17 cellular contexts compared by ENCODE assay signal in the genomic region with DNA sequence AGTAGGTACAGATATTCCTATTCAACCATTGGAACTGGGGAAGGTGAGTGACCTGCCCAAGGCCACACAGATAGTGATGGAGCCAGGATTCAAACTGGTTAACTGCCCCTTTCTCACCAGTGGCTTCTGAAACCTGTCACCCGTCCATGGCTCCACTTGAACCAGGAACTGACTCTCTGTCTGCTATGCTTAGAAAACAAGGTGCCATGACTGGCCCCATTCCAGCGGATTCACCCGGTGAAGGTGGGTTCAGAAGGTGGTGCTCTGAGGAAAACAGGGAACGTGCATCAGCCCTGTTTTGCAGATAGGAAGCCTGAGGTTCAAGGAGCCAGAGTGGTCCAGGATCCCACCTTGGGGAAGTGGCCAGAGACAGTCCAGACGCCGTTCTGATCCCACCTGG. TPM values are rescaled to one million over a fixed set of nuclear protein-coding genes. Genes with fewer than 3 reads are reported as not detected.
DNase-seq lines count a peak whose midpoint lies in the region; ATAC-seq, FAIRE-seq and TF ChIP-seq lines count a peak whose summit lies in the region.
"Had no signal": no experiment of that assay in that cellular context is flagged by ENCODE, and none has a peak within 500 bp of the region (broad histone marks: within the 10 kb centered on the region; RNA-seq: fewer than 3 reads in every experiment).

No MANE protein-coding gene starts in this region.

- H3K36me3 Mint-ChIP-seq in MCF 10A (ENCODE audit: insufficient read depth, unreplicated experiment): no peaks in the 10 kb centered on the region
- H3K36me3 Mint-ChIP-seq in type B pancreatic cell: peaks cover 2% of the 10 kb centered on the region

- H3K79me2 ChIP-seq in H1 (ENCODE audit: control insufficient read depth in 1 of 2, insufficient read depth in 2 of 2, low read length in 2 of 2): peaks cover 0 to 16% of the 10 kb centered on the region in 2 experiments; a peak in 2 of 4 replicates

- H3K14ac ChIP-seq in H1 (ENCODE audit: insufficient read length): no peak overlapping the region

- H3K27ac Mint-ChIP-seq in MCF 10A (ENCODE audit: low read depth, unreplicated experiment) (no peak overlapping the region), type B pancreatic cell (no peak overlapping the region)
- H3K27ac Mint-ChIP-seq: CD8-positive, alpha-beta T cell had no signal

- H3K4me3 Mint-ChIP-seq in MCF 10A (ENCODE audit: unreplicated experiment): no peak overlapping the region
- H3K4me3 Mint-ChIP-seq in type B pancreatic cell: peak overlapping the region; percentile 4

- H3K27me3 Mint-ChIP-seq in MCF 10A (ENCODE audit: insufficient read depth, unreplicated experiment) (no peaks in the 10 kb centered on the region), type B pancreatic cell (no peaks in the 10 kb centered on the region)

- H3K4me3 ChIP-seq in breast epithelium (no peak overlapping the region), NT2/D1 (ENCODE audit: insufficient read length, low read depth) (no peak overlapping the region), H1 (ENCODE audit: extremely low read depth in 1 of 4, insufficient read depth in 2 of 4, low read depth in 3 of 4, low read length in 4 of 4) (no peak overlapping the region)
- H3K4me3 ChIP-seq: SJSA1 had no signal

- peak overlapping the region; percentile 33; the same call in 1 of the 2 replicates for H2AK5ac ChIP-seq in H1 (ENCODE audit: low read depth, low read length)

- ATAC-seq in HG03565 (IDR thresholded peaks at IDR 0.05; ENCODE audit: unreplicated experiment): no peak
- ATAC-seq: CD8-positive, alpha-beta T cell had no signal

- intact Hi-C loops in MCF 10A (cut with micrococcal nuclease): loop anchor here (10.0 kb wide), 1 partner anchor 286 kb away; no protein-coding TSS in a partner anchor
- intact Hi-C loops in breast epithelium (cut with DNase I; ENCODE audit: low total_unique reads): no loop called here

- H3K4ac ChIP-seq in H1 (replicated peaks; ENCODE audit: insufficient read length, low read depth, low read length): no peak overlapping the region

- no peak overlapping the region for H3K23ac ChIP-seq in H1 (ENCODE audit: insufficient read length)

- H2BK15ac ChIP-seq in H1 (ENCODE audit: low read length): no peak overlapping the region

- peaks cover 5% of the 10 kb centered on the region for H3K79me1 ChIP-seq in H1 (ENCODE audit: low read depth, low read length)

- H2BK120ac ChIP-seq in H1 (replicated peaks; ENCODE audit: low read depth, low read length): peak overlapping the region; percentile 47

- no peaks in the 10 kb centered on the region for H3K9me3 ChIP-seq in breast epithelium
- H3K9me3 ChIP-seq in NT2/D1 (ENCODE audit: insufficient read depth, low read length): no peaks in the 10 kb centered on the region
- H3K9me3 ChIP-seq in H1 (ENCODE audit: insufficient read depth in 2 of 2, low read depth in 1 of 2, low read length in 1 of 2): no peaks in the 10 kb centered on the region
- H3K9me3 ChIP-seq: SJSA1 had no signal

- H4K91ac ChIP-seq in H1 (replicated peaks; ENCODE audit: insufficient read length, low read length): no peak overlapping the region

- TSS peak; percentile 24 for BruUV-seq in MCF 10A (replicated peaks; lab: Mats Ljungman, UMichigan)

- DNase-seq in MCF 10A (ENCODE audit: unreplicated experiment) (no peak), breast epithelium (ENCODE audit: low spot score in 2 of 2) (no peak), NT2/D1 (ENCODE audit: low read depth, low spot score) (no peak), H1 (ENCODE audit: low read depth in 1 of 2, low spot score in 2 of 2) (no peak), type B pancreatic cell (ENCODE audit: extremely low spot score, unreplicated experiment) (no peak), Kasumi-1 (lab: John Stamatoyannopoulos, UW) (no peak), NCI-H2029 (lab: John Stamatoyannopoulos, UW) (no peak)
- DNase-seq: AML-193; CD8-positive, alpha-beta T cell; DMS153; MM.1S; NCI-H1417; NCI-H1930; NCI-H510A treated with DMSO at 0.1 percent for 48 hours had no signal

- no peak for FAIRE-seq in H1 (lab: Jason Lieb, UNC)

- no peak overlapping the region for H3K56ac ChIP-seq in H1 (replicated peaks; ENCODE audit: insufficient read length, low read depth, low read length)

- no peak overlapping the region for H3K27ac ChIP-seq in breast epithelium
- no peak overlapping the region for H3K27ac ChIP-seq in H1 (ENCODE audit: low read depth, low read length)
- H3K27ac ChIP-seq: SJSA1 had no signal

- no peaks in the 10 kb centered on the region for H3K9me3 Mint-ChIP-seq in MCF 10A (ENCODE audit: unreplicated experiment)
- H3K9me3 Mint-ChIP-seq in type B pancreatic cell: no peaks in the 10 kb centered on the region
- H3K9me3 Mint-ChIP-seq: CD8-positive, alpha-beta T cell had no signal

- peaks cover 24% of the 10 kb centered on the region for H3K23me2 ChIP-seq in H1 (ENCODE audit: low read depth, low read length)

- H3K4me2 ChIP-seq in H1 (ENCODE audit: insufficient read depth in 1 of 2, low read depth in 2 of 2, low read length in 2 of 2): no peak overlapping the region

- TF ChIP-seq EP300 in H1 (IDR thresholded peaks at IDR 0.05; ENCODE audit: borderline replicate concordance in 1 of 2, low read depth in 2 of 2, low read length in 2 of 2): no peak

- H4K5ac ChIP-seq in H1 (ENCODE audit: insufficient read length, low read depth, low read length): no peak overlapping the region

- TF ChIP-seq CTCF in MCF 10A (IDR thresholded peaks at IDR 0.05; ENCODE audit: unreplicated experiment) (no peak), breast epithelium (IDR thresholded peaks at IDR 0.05) (no peak), H1 (IDR thresholded peaks at IDR 0.05; ENCODE audit: control extremely low read depth in 1 of 3, insufficient read depth in 1 of 3, low read depth in 1 of 3, low read length in 3 of 3) (no peak), type B pancreatic cell (conservative IDR thresholded peaks at IDR 0.05) (no peak)

- CTCF ChIA-PET in MCF 10A (lab: Yijun Ruan, JAX): interaction anchor here (0.6 kb wide), 2 partner anchors 35 to 61 kb away, joined by 3 read pairs; no protein-coding TSS in a partner anchor
- CTCF ChIA-PET in H1 (lab: Charles Lee; ENCODE audit: partially characterized antibody): no interaction called here

- peaks cover 0 to 2% of the 10 kb centered on the region in 2 experiments for H4K20me1 ChIP-seq in H1 (replicated peaks in 1 of 2; ENCODE audit: control insufficient read depth in 1 of 2, insufficient read depth in 2 of 2, low read length in 2 of 2)

- H3K4me1 ChIP-seq in breast epithelium (peaks cover 0 to 12% of the 10 kb centered on the region in 2 donors), NT2/D1 (ENCODE audit: insufficient read depth, insufficient read length) (peaks cover 11% of the 10 kb centered on the region), H1 (replicated peaks in 1 of 4; ENCODE audit: control insufficient read depth in 3 of 4, insufficient read depth in 4 of 4, low read length in 3 of 4) (peaks cover 0 to 17% (median 14%) of the 10 kb centered on the region in 4 experiments; a peak in 6 of 7 replicates)

- H3K9ac ChIP-seq in NT2/D1 (ENCODE audit: insufficient read length, low read depth): peak overlapping the region; percentile 42
- no peak overlapping the region for H3K9ac ChIP-seq in H1 (replicated peaks in 1 of 4; ENCODE audit: extremely low read depth in 1 of 4, low read depth in 3 of 4, low read length in 3 of 4)
- H3K9ac ChIP-seq: KMS-11 had no signal

- H3K4me1 Mint-ChIP-seq in MCF 10A (ENCODE audit: insufficient read depth, unreplicated experiment): peaks cover 7% of the 10 kb centered on the region
- H3K4me1 Mint-ChIP-seq in type B pancreatic cell (ENCODE audit: unreplicated experiment): peaks cover 21% of the 10 kb centered on the region

- H3K36me3 ChIP-seq in breast epithelium (no peaks in the 10 kb centered on the region), NT2/D1 (ENCODE audit: insufficient read depth, insufficient read length, low read length) (peaks cover 18% of the 10 kb centered on the region), H1 (ENCODE audit: control insufficient read depth in 2 of 4, insufficient read depth in 4 of 4, low read length in 3 of 4) (peaks cover 0 to 13% (median 0%) of the 10 kb centered on the region in 4 experiments; a peak in 1 of 8 replicates)

- H3K18ac ChIP-seq in H1 (ENCODE audit: extremely low read depth, low read length): no peak overlapping the region

- 94% methylated on average over 6 of the region's 6 CpGs; no CpG with 5 or more reads in 1 of the 2 experiments for WGBS in H1 (ENCODE audit: extremely low coverage in 1 of 2, insufficient coverage in 1 of 2, insufficient read length in 1 of 2, insufficient replicate concordance in 2 of 2, low coverage in 1 of 2, low lambda C conversion rate in 2 of 2, missing lambda C conversion rate in 1 of 2), 2 experiments

- no peak overlapping the region for H2BK5ac ChIP-seq in H1 (ENCODE audit: low read depth, low read length)

- TF ChIP-seq RAD21 in H1 (IDR thresholded peaks at IDR 0.05 in 1 of 2, conservative IDR thresholded peaks at IDR 0.05 in 1 of 2; ENCODE audit: low read depth in 2 of 2, low read length in 2 of 2): no peak

- POLR2A ChIA-PET in MCF 10A (lab: Yijun Ruan, JAX): interaction anchor here (0.6 to 0.7 kb wide), 2 partner anchors 11 to 13 kb away, joined by 3 read pairs; no protein-coding TSS in a partner anchor
- POLR2A ChIA-PET in H1 (lab: Charles Lee; ENCODE audit: partially characterized antibody): interaction anchor here (0.6 to 4.0 kb wide), 2 partner anchors 9 to 1158 kb away, joined by 3 to 37 read pairs; no protein-coding TSS in a partner anchor

- H4K8ac ChIP-seq in H1 (ENCODE audit: extremely low read depth, insufficient read depth, low read length): no peak overlapping the region

- H2BK12ac ChIP-seq in H1 (ENCODE audit: low read depth, low read length): no peak overlapping the region

- no peak overlapping the region for H2BK20ac ChIP-seq in H1 (ENCODE audit: low read length)

- no peak overlapping the region for H2AFZ ChIP-seq in H1 (ENCODE audit: low read length)

- H3K27me3 ChIP-seq in breast epithelium (no peaks in the 10 kb centered on the region), NT2/D1 (ENCODE audit: insufficient read depth, insufficient read length) (no peaks in the 10 kb centered on the region), H1 (replicated peaks in 1 of 4; ENCODE audit: control insufficient read depth in 3 of 4, extremely low read depth in 1 of 4, insufficient read depth in 3 of 4, low read length in 3 of 4) (no peaks in the 10 kb centered on the region)
- H3K27me3 ChIP-seq: SJSA1 had no signal

- no peak for TF ChIP-seq POLR2A in breast epithelium (IDR thresholded peaks at IDR 0.05)
- peak in 1 of 2 experiments; percentile 51; a peak in 1 of 3 replicates for TF ChIP-seq POLR2A in H1 (IDR thresholded peaks at IDR 0.05; ENCODE audit: control extremely low read depth in 1 of 2, low read depth in 2 of 2, low read length in 2 of 2)

RNA-seq across cellular contexts. Expression of gene PATZ1, which starts 2.6 kb away (rescaled TPM):
- 16.0 and 19.2 TPM in 2 replicates for total RNA-seq in MCF 10A (2022)
- 10 to 100 TPM; 15.4 to 49.6 (median 40.6) TPM for total RNA-seq in breast epithelium
- total RNA-seq in H1 (2021; fragmentation: NEBNext Ultra II Directional; extraction: Animal tissue kit (Norgen Biotek cat#: 25700)): 70.8 and 70.9 TPM in 2 replicates
- polyA plus RNA-seq in H1 (2011; rRNA removed): 62.1 and 77.5 TPM in 2 replicates
- 58.1 TPM for polyA plus RNA-seq in H1 (2011; cell fraction: cytosol; rRNA removed)
- polyA plus RNA-seq in H1 (2011; cell fraction: nucleus; rRNA removed): 111 TPM
- 60.7 to 70.0 TPM (median 64.4 TPM) in 4 replicates for polyA plus RNA-seq in H1 (2012, experiment 1 of 2)
- polyA plus RNA-seq in H1 (2012, experiment 2 of 2): 76.3 TPM
- polyA plus RNA-seq in H1 (2013, experiment 1 of 2): 36.5 TPM
- 33.9 TPM for polyA plus RNA-seq in H1 (2013, experiment 2 of 2)
- 78.5 and 89.3 TPM in 2 replicates for polyA minus RNA-seq in H1 (2011; rRNA and poly(A)+ RNA removed)
- polyA minus RNA-seq in H1 (2011; cell fraction: cytosol; rRNA and poly(A)+ RNA removed): 69.9 TPM
- 74.8 TPM for polyA minus RNA-seq in H1 (2011; cell fraction: nucleus; rRNA and poly(A)+ RNA removed)
- total RNA-seq in type B pancreatic cell (ENCODE audit: low replicate concordance): 40.9 and 57.8 TPM in 2 replicates

RNA-seq across cellular contexts. Expression of gene DRG1, which starts 50.6 kb away (rescaled TPM):
- 84.8 and 101 TPM in 2 replicates for total RNA-seq in MCF 10A (2022)
- total RNA-seq in breast epithelium: 10 to 100 TPM; 62.3 to 80.3 (median 74.9) TPM
- total RNA-seq in H1 (2021; fragmentation: NEBNext Ultra II Directional; extraction: Animal tissue kit (Norgen Biotek cat#: 25700)): 70.8 and 81.9 TPM in 2 replicates
- polyA plus RNA-seq in H1 (2011; rRNA removed): 27.2 and 45.3 TPM in 2 replicates
- 69.1 TPM for polyA plus RNA-seq in H1 (2011; cell fraction: cytosol; rRNA removed)
- polyA plus RNA-seq in H1 (2011; cell fraction: nucleus; rRNA removed): 20.8 TPM
- polyA plus RNA-seq in H1 (2012, experiment 1 of 2): 91.7 to 120 TPM (median 96.6 TPM) in 4 replicates
- polyA plus RNA-seq in H1 (2012, experiment 2 of 2): 27.6 TPM
- 51.1 TPM for polyA plus RNA-seq in H1 (2013, experiment 1 of 2)
- polyA plus RNA-seq in H1 (2013, experiment 2 of 2): 55.9 TPM
- polyA minus RNA-seq in H1 (2011; rRNA and poly(A)+ RNA removed): 79.6 and 83.0 TPM in 2 replicates
- polyA minus RNA-seq in H1 (2011; cell fraction: cytosol; rRNA and poly(A)+ RNA removed): 58.8 TPM
- 39.2 TPM for polyA minus RNA-seq in H1 (2011; cell fraction: nucleus; rRNA and poly(A)+ RNA removed)
- 72.9 and 74.1 TPM in 2 replicates for total RNA-seq in type B pancreatic cell (ENCODE audit: low replicate concordance)

RNA-seq across cellular contexts. Expression of gene PIK3IP1, which starts 56.5 kb away (rescaled TPM):
- total RNA-seq in MCF 10A (2022) (0.25 and 0.93 TPM in 2 replicates), breast epithelium (100 to 1,000 TPM in 1 of 3 donors, 10 to 100 TPM in 2; 43.3 to 109 (median 72.5) TPM), type B pancreatic cell (ENCODE audit: low replicate concordance) (21.0 and 36.8 TPM in 2 replicates)
- 1.3 and 1.5 TPM in 2 replicates for total RNA-seq in H1 (2021; fragmentation: NEBNext Ultra II Directional; extraction: Animal tissue kit (Norgen Biotek cat#: 25700))
- polyA plus RNA-seq in H1 (2011; rRNA removed): 0.66 and 1.00 TPM in 2 replicates
- 1.7 TPM for polyA plus RNA-seq in H1 (2011; cell fraction: cytosol; rRNA removed)
- polyA plus RNA-seq in H1 (2011; cell fraction: nucleus; rRNA removed): 1.8 TPM
- 0.94 to 1.4 TPM (median 1.2 TPM) in 4 replicates for polyA plus RNA-seq in H1 (2012, experiment 1 of 2)
- 0.79 TPM for polyA plus RNA-seq in H1 (2012, experiment 2 of 2)
- polyA plus RNA-seq in H1 (2013, experiment 1 of 2): 0.95 TPM
- polyA plus RNA-seq in H1 (2013, experiment 2 of 2): 1.3 TPM
- polyA minus RNA-seq in H1 (2011; rRNA and poly(A)+ RNA removed): 0.46 and 0.76 TPM in 2 replicates
- 2.1 TPM for polyA minus RNA-seq in H1 (2011; cell fraction: cytosol; rRNA and poly(A)+ RNA removed)
- polyA minus RNA-seq in H1 (2011; cell fraction: nucleus; rRNA and poly(A)+ RNA removed): 3.9 TPM
